In genomic region chr11:91394073-91394717, GRCh38 we compare ENCODE assay signal across 16 cellular contexts.
DNase-seq lines count a peak whose midpoint lies in the region; ATAC-seq, FAIRE-seq and TF ChIP-seq lines count a peak whose summit lies in the region.
"Had no signal": no experiment of that assay in that cellular context is flagged by ENCODE, and none has a peak within 500 bp of the region (broad histone marks: within the 10 kb centered on the region; RNA-seq: fewer than 3 reads in every experiment).

No MANE protein-coding gene starts in this region.

- no peaks in the 10 kb centered on the region for H3K9me3 ChIP-seq in HepG2 (ENCODE audit: low read length)
- no peaks in the 10 kb centered on the region for H3K9me3 ChIP-seq in right lobe of liver
- no peaks in the 10 kb centered on the region for H3K9me3 ChIP-seq in GM12878 (replicated peaks; ENCODE audit: control insufficient read depth, insufficient read depth, low read length)

- H3K9ac ChIP-seq in HepG2 (ENCODE audit: insufficient read depth, low read depth, low read length) (no peak overlapping the region), GM12878 (ENCODE audit: control insufficient read depth, insufficient read depth, low read length) (no peak overlapping the region)

- TF ChIP-seq CTCF in HepG2 (CRISPR knock-in tag; IDR thresholded peaks at IDR 0.05) (no peak), right lobe of liver (IDR thresholded peaks at IDR 0.05) (no peak), GM12878 (IDR thresholded peaks at IDR 0.05 in 2 of 3, conservative IDR thresholded peaks at IDR 0.05 in 1 of 3; ENCODE audit: control insufficient read depth in 2 of 3, extremely low read depth in 1 of 3, insufficient read depth in 1 of 3, low read depth in 3 of 3, low read length in 3 of 3) (no peak)

- in situ Hi-C loops in HepG2 (cut with HindIII; ENCODE audit: extremely low pct_ligation_motif_present, low pct_unique_long_range_greater_than_20kb): no loop called here
- in situ Hi-C loops in GM12878 (cut with MboI): no loop called here

- ATAC-seq in HepG2 (no peak), right lobe of liver (no peak), GM12878 (0 out of 3 replicates have a peak, but pooled peaks have one; percentile 21), GM19324 (IDR thresholded peaks at IDR 0.05; ENCODE audit: low FRiP score, unreplicated experiment) (no peak), left ventricle myocardium superior (no peak)

- TF ChIP-seq RAD21 in HepG2 (CRISPR knock-in tag; IDR thresholded peaks at IDR 0.05) (no peak), GM12878 (IDR thresholded peaks at IDR 0.05; ENCODE audit: insufficient read depth, low read depth, low read length) (no peak)

- H3K4me3 ChIP-seq in HepG2 (replicated peaks in 1 of 3; ENCODE audit: insufficient read depth in 1 of 3, low read depth in 2 of 3, low read length in 3 of 3): no peak overlapping the region
- H3K4me3 ChIP-seq in right lobe of liver: no peak overlapping the region
- no peak overlapping the region for H3K4me3 ChIP-seq in GM12878

- no peak for FAIRE-seq in HepG2 (lab: Jason Lieb, UNC)
- FAIRE-seq in GM12878 (lab: Jason Lieb, UNC): no peak
- FAIRE-seq: GM19239 had no signal

- no peaks in the 10 kb centered on the region for H3K27me3 ChIP-seq in HepG2 (ENCODE audit: control insufficient read depth in 1 of 2, insufficient read depth in 2 of 2, low read length in 2 of 2)
- no peaks in the 10 kb centered on the region for H3K27me3 ChIP-seq in right lobe of liver
- no peaks in the 10 kb centered on the region for H3K27me3 ChIP-seq in GM12878 (replicated peaks in 1 of 2; ENCODE audit: control insufficient read depth in 2 of 2, insufficient read depth in 2 of 2, low read length in 1 of 2)

- H3K79me2 ChIP-seq in HepG2 (ENCODE audit: insufficient read depth, low read length) (no peaks in the 10 kb centered on the region), GM12878 (ENCODE audit: control insufficient read depth, insufficient read depth, low read length) (no peaks in the 10 kb centered on the region)

- H3K27ac ChIP-seq in HepG2 (ENCODE audit: extremely low read length, insufficient read depth, low read length): no peak overlapping the region
- no peak overlapping the region for H3K27ac ChIP-seq in right lobe of liver
- no peak overlapping the region for H3K27ac ChIP-seq in GM12878 (ENCODE audit: control insufficient read depth, insufficient read depth)

- no peaks in the 10 kb centered on the region for H3K36me3 ChIP-seq in HepG2 (replicated peaks in 1 of 2; ENCODE audit: control insufficient read depth in 1 of 2, insufficient read depth in 2 of 2, low read length in 2 of 2)
- no peaks in the 10 kb centered on the region for H3K36me3 ChIP-seq in right lobe of liver
- H3K36me3 ChIP-seq in GM12878 (ENCODE audit: control insufficient read depth in 2 of 2, insufficient read depth in 2 of 2, low read length in 1 of 2): no peaks in the 10 kb centered on the region

- H3K4me1 ChIP-seq in HepG2 (ENCODE audit: insufficient read depth, low read length) (peaks cover 38% of the 10 kb centered on the region), right lobe of liver (peaks cover 0 to 8% (median 0%) of the 10 kb centered on the region in 4 donors), GM12878 (ENCODE audit: control insufficient read depth, insufficient read depth, low read length) (no peaks in the 10 kb centered on the region)

- RAD21 ChIA-PET in GM12878 (lab: Charles Lee; ENCODE audit: unreplicated experiment): no interaction called here

- CTCF ChIA-PET in HepG2 (lab: Yijun Ruan, JAX; ENCODE audit: low intra/inter-chr PET ratio, low total read pairs) (no interaction called here), GM12878 (lab: Yijun Ruan, JAX) (no interaction called here)

- H2AFZ ChIP-seq in HepG2 (ENCODE audit: low read length): no peak overlapping the region
- H2AFZ ChIP-seq in GM12878 (ENCODE audit: control insufficient read depth, low read depth, low read length): no peak overlapping the region

- peak; percentile 6 for DNase-seq in HepG2 (ENCODE audit: low spot score)
- no peak for DNase-seq in right lobe of liver
- DNase-seq in NCI-H748 treated with DMSO at 0.1 percent for 48 hours (lab: John Stamatoyannopoulos, UW): peak; percentile 21
- no peak for DNase-seq in GM12878 (ENCODE audit: low read depth, low spot score)
- DNase-seq in GM19238 (ENCODE audit: insufficient read length, low spot score): no peak
- no peak for DNase-seq in left ventricle myocardium superior
- no peak for DNase-seq in NCI-H2171 treated with DMSO at 0.1 percent for 48 hours (lab: John Stamatoyannopoulos, UW)
- DNase-seq: EL; H7; NCI-H1694 treated with DMSO at 0.1 percent for 48 hours; NCI-H2171; NCI-H524; NK-92 treated with Interleukin-12 subunit alpha and Interleukin-12 subunit beta, amount 100 ng/mL, for 24 hours; OCI-M1 had no signal

- POLR2A ChIA-PET in HepG2 (lab: Yijun Ruan, JAX): no interaction called here
- POLR2A ChIA-PET in GM12878 (lab: Charles Lee): no interaction called here

- BruUV-seq in HepG2 (replicated peaks; lab: Mats Ljungman, UMichigan) (no TSS peak), GM12878 (replicated peaks; lab: Mats Ljungman, UMichigan) (no TSS peak)

- 54% methylated on average over 6 of the region's 6 CpGs for WGBS in HepG2 (ENCODE audit: low lambda C conversion rate)
- 36% methylated on average over 6 of the region's 6 CpGs for WGBS in right lobe of liver (ENCODE audit: insufficient coverage, low coverage, low lambda C conversion rate, missing lambda C conversion rate)
- 23% methylated on average over 6 of the region's 6 CpGs for WGBS in GM12878 (ENCODE audit: insufficient coverage, insufficient replicate concordance, low lambda C conversion rate, missing lambda C conversion rate)

- TF ChIP-seq POLR2A in HepG2 (IDR thresholded peaks at IDR 0.05; ENCODE audit: insufficient read depth in 1 of 2, low read depth in 2 of 2, low read length in 2 of 2) (no peak), right lobe of liver (IDR thresholded peaks at IDR 0.05) (no peak), GM12878 (IDR thresholded peaks at IDR 0.05; ENCODE audit: low read depth, low read length) (no peak)

- no peak overlapping the region for H3K4me2 ChIP-seq in HepG2 (ENCODE audit: low read depth, low read length)
- H3K4me2 ChIP-seq in GM12878 (ENCODE audit: control insufficient read depth, insufficient read depth): no peak overlapping the region

- SMC1A ChIA-PET in GM12878 (lab: Charles Lee; ENCODE audit: uncharacterized antibody, unreplicated experiment): interaction anchor here (0.9 kb wide), 1 partner anchor 104 kb away, joined by 3 read pairs; no protein-coding TSS in a partner anchor

- H4K20me1 ChIP-seq in HepG2 (ENCODE audit: insufficient read depth, low read length): no peaks in the 10 kb centered on the region
- H4K20me1 ChIP-seq in GM12878 (ENCODE audit: control insufficient read depth, insufficient read depth): no peaks in the 10 kb centered on the region

- intact Hi-C loops in HepG2 (cut with micrococcal nuclease; ENCODE audit: unreplicated experiment) (no loop called here), right lobe of liver (cut with DNase I) (no loop called here), GM12878 (cut with micrococcal nuclease; ENCODE audit: unreplicated experiment) (no loop called here), left ventricle myocardium superior (cut with micrococcal nuclease) (no loop called here)

- no peak; a peak in 1 of 4 replicates for TF ChIP-seq EP300 in HepG2 (IDR thresholded peaks at IDR 0.05; ENCODE audit: low read depth in 2 of 2, low read length in 2 of 2)
- TF ChIP-seq EP300 in HepG2 (CRISPR knock-in tag; IDR thresholded peaks at IDR 0.05; ENCODE audit: borderline replicate concordance): no peak
- TF ChIP-seq EP300 in GM12878 (IDR thresholded peaks at IDR 0.05; ENCODE audit: borderline replicate concordance in 1 of 2, control insufficient read depth in 1 of 2, low read depth in 2 of 2, low read length in 2 of 2): no peak

TF ChIP-seq in HepG2, 621 proteins besides CTCF, POLR2A, EP300 and RAD21:
- TF ChIP-seq GABPA (IDR thresholded peaks at IDR 0.05; ENCODE audit: low read depth, low read length): no peak
- TF ChIP-seq GABPA (CRISPR knock-in tag; IDR thresholded peaks at IDR 0.05; ENCODE audit: low read depth): peak; percentile 76
- peak; percentile 46; the same call in 1 of the 2 replicates for TF ChIP-seq GABPB1 (CRISPR knock-in tag; IDR thresholded peaks at IDR 0.05)
- TF ChIP-seq MED13 (CRISPR knock-in tag; IDR thresholded peaks at IDR 0.05): no peak

TF ChIP-seq in GM12878, 131 proteins besides CTCF, POLR2A, EP300 and RAD21 (continues in another document):
- TF ChIP-seq CUX1 (IDR thresholded peaks at IDR 0.05; ENCODE audit: insufficient replicate concordance, low read depth, low read length) (no peak), HDAC6 (IDR thresholded peaks at IDR 0.05; ENCODE audit: unreplicated experiment) (no peak)

Comparison
In these comparisons a context has a peak if more than half of its experiments do, and no peak if none do; other contexts are left out.
1. DNase-seq: peak in HepG2 (single experiment) and NCI-H748 treated with DMSO at 0.1 percent for 48 hours (single experiment); none in right lobe of liver (0 of 3), GM12878 (single experiment), GM19238 (single experiment), left ventricle myocardium superior (single experiment) and NCI-H2171 treated with DMSO at 0.1 percent for 48 hours (single experiment).